8 cellular contexts compared by ENCODE assay signal in the genomic region with DNA sequence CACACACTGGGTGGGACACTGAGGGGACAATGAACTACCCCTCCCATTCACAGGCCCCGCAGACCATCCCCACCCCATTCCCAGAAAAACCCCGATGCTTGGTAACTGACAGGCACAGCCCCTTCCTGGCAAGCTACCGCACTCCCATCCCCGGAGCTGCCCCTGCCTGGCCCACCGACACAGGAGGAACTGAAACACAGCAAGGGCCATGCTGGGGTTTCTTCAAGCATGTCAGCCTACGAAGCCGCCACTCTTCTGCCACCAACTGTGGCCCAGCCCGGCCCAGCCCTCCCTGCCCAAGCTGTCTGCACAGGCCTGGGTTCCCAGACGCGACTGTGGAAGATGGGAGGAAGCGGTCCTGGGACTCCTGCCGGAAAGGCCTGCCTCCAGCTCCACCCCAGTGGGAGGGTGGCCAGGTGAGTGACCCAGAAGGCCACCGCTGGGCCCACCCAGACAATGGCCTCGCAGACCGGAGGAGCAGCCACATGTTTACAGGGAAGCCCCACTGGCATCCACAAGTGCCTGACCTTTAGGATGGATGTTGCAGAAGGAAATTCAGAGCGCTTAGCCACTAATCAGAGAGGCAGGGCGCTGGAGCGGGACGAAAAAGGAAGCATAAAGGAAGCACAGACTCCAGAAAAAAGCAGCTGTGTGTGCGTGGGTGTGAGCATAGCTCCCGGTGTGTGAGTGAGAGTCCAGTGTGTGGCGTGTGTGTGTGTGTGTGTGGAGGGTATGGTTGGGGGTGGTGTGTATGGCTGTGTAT. TPM values are rescaled to one million over a fixed set of nuclear protein-coding genes. Genes with fewer than 3 reads are reported as not detected.
DNase-seq lines count a peak whose midpoint lies in the region; ATAC-seq and TF ChIP-seq lines count a peak whose summit lies in the region.

No MANE protein-coding gene starts in this region.

- no peak overlapping the region for H3K18ac ChIP-seq in IMR-90 (ENCODE audit: low read depth, low read length)

- no peak for TF ChIP-seq RAD21 in IMR-90 (IDR thresholded peaks at IDR 0.05; ENCODE audit: low read length)

- H3K4me1 ChIP-seq in IMR-90 (ENCODE audit: control insufficient read depth, insufficient read depth, low read length) = peaks cover 6% of the 10 kb centered on the region; the same call in 1 of the 2 replicates
- peaks cover 2 to 30% of the 10 kb centered on the region in 2 donors for H3K4me1 ChIP-seq in mucosa of rectum (ENCODE audit: control insufficient read depth in 2 of 2, insufficient read depth in 2 of 2, low read length in 2 of 2)

- WGBS in IMR-90 (ENCODE audit: extremely low coverage in 2 of 2, insufficient read length in 1 of 2), 2 experiments = 97% methylated on average over 5 of the region's 22 CpGs; no CpG with 5 or more reads in 1 of the 2 experiments

- H2AK9ac ChIP-seq in IMR-90 (replicated peaks; ENCODE audit: low read depth, low read length, poor library complexity) = no peak overlapping the region

- no peak overlapping the region for H4K91ac ChIP-seq in IMR-90 (ENCODE audit: insufficient read depth, low read depth, low read length)

- H3K9me3 ChIP-seq in IMR-90 (ENCODE audit: control insufficient read depth, insufficient read depth, low read length) (no peaks in the 10 kb centered on the region), mucosa of rectum (ENCODE audit: control insufficient read depth in 2 of 2, low read length in 2 of 2) (no peaks in the 10 kb centered on the region)

- H4K8ac ChIP-seq in IMR-90 (ENCODE audit: low read depth in 2 of 2, low read length in 2 of 2) = 0 out of 4 replicates have a peak overlapping the region, but pooled peaks of 1 of the 2 experiments have one; percentile 51

- H4K5ac ChIP-seq in IMR-90 (ENCODE audit: low read depth, low read length) = no peak overlapping the region

- H3K36me3 ChIP-seq in IMR-90 (ENCODE audit: control insufficient read depth, insufficient read depth, low read length) (peaks cover 7% of the 10 kb centered on the region; the same call in 1 of the 2 replicates), mucosa of rectum (ENCODE audit: control insufficient read depth in 2 of 2, insufficient read depth in 2 of 2, low read length in 2 of 2) (no peaks in the 10 kb centered on the region)

- no peak overlapping the region for H2BK20ac ChIP-seq in IMR-90 (ENCODE audit: low read depth, low read length)

- H3K9ac ChIP-seq in IMR-90 (ENCODE audit: low read depth, low read length) (no peak overlapping the region), mucosa of rectum (ENCODE audit: low read depth in 1 of 2, low read length in 2 of 2) (peak overlapping the region in 1 of 2 donors; percentile 5)

- H2BK5ac ChIP-seq in IMR-90 (ENCODE audit: low read depth, low read length, poor library complexity, severe bottlenecking) = no peak overlapping the region

- peak overlapping the region; percentile 0; the same call in 1 of the 2 replicates for H3K4ac ChIP-seq in IMR-90 (ENCODE audit: low read depth, low read length)

- H3K56ac ChIP-seq in IMR-90 (ENCODE audit: extremely low read depth, insufficient read depth, low read length) = no peak overlapping the region

- no peak overlapping the region for H3K23ac ChIP-seq in IMR-90 (ENCODE audit: low read depth, low read length)

- in situ Hi-C loops in IMR-90 (cut with MboI; ENCODE audit: low sequenced_read_pairs) = no loop called here

- H2AFZ ChIP-seq in IMR-90 (replicated peaks; ENCODE audit: low read length, poor library complexity) = no peak overlapping the region

- no TSS peak for BruUV-seq in IMR-90 (replicated peaks; lab: Mats Ljungman, UMichigan)

- H3K4me2 ChIP-seq in IMR-90 (ENCODE audit: low read depth, low read length) = no peak overlapping the region

- no peak overlapping the region for H2BK15ac ChIP-seq in IMR-90 (ENCODE audit: low read depth, low read length)

- dilution Hi-C loops in IMR-90 (cut with HindIII; ENCODE audit: low sequenced_read_pairs, unreplicated experiment) = no loop called here

- no peaks in the 10 kb centered on the region for H4K20me1 ChIP-seq in IMR-90 (ENCODE audit: insufficient read depth, low read length)

- DNase-seq in IMR-90 (no peak), NCI-H146 (lab: John Stamatoyannopoulos, UW) (no peak), HuH-7 (ENCODE audit: low spot score) (no peak), NCI-H1105 (lab: John Stamatoyannopoulos, UW) (no peak)

- peak; percentile 37 for ATAC-seq in GM19328 (IDR thresholded peaks at IDR 0.05; ENCODE audit: unreplicated experiment)
- no peak for ATAC-seq in IMR-90 (ENCODE audit: low read depth)
- ATAC-seq in HG02938 (IDR thresholded peaks at IDR 0.05; ENCODE audit: unreplicated experiment) = no peak

- intact Hi-C loops in IMR-90 (cut with micrococcal nuclease) = no loop called here

- H3K27me3 ChIP-seq in IMR-90 (ENCODE audit: control insufficient read depth, insufficient read depth, low read length) (no peaks in the 10 kb centered on the region), mucosa of rectum (ENCODE audit: control insufficient read depth in 2 of 2, insufficient read depth in 2 of 2, low read length in 2 of 2) (no peaks in the 10 kb centered on the region)

- H3K4me3 ChIP-seq in IMR-90 (ENCODE audit: insufficient read depth, low read depth, low read length) (no peak overlapping the region), mucosa of rectum (ENCODE audit: low read length in 2 of 2) (peak overlapping the region in 1 of 2 donors; percentile 53)

- H2AK5ac ChIP-seq in IMR-90 (ENCODE audit: low read depth, low read length) = peak overlapping the region; percentile 16; the same call in 1 of the 2 replicates

- H3K9me1 ChIP-seq in IMR-90 (ENCODE audit: insufficient read depth, low read length) = peaks cover 6% of the 10 kb centered on the region

- no peak for TF ChIP-seq POLR2A in IMR-90 (IDR thresholded peaks at IDR 0.05; ENCODE audit: low read depth, low read length)

- H3K14ac ChIP-seq in IMR-90 (replicated peaks; ENCODE audit: low read depth, low read length) = 0 out of 2 replicates have a peak overlapping the region, but pooled peaks have one; percentile 48

- H3K27ac ChIP-seq in IMR-90 (ENCODE audit: insufficient read depth, low read length) = no peak overlapping the region
- peak overlapping the region; percentile 81 for H3K27ac ChIP-seq in angular gyrus (ENCODE audit: low read depth, low read length)
- H3K27ac ChIP-seq in mucosa of rectum (ENCODE audit: low read depth in 2 of 2, low read length in 2 of 2) = peak overlapping the region; percentile 76 to 90

- H3K79me1 ChIP-seq in IMR-90 (ENCODE audit: low read depth in 1 of 2, low read length in 2 of 2) = peaks cover 0 to 11% of the 10 kb centered on the region in 2 experiments; a peak in 1 of 4 replicates

- no peak for TF ChIP-seq CTCF in IMR-90 (conservative IDR thresholded peaks at IDR 0.05; ENCODE audit: low read depth, low read length)

- no peak overlapping the region for H2BK120ac ChIP-seq in IMR-90 (ENCODE audit: low read depth, low read length)

- CTCF ChIA-PET in IMR-90 (lab: Yijun Ruan, JAX) = interaction anchor here (0.5 kb wide), 1 partner anchor 226 kb away, joined by 3 read pairs; no protein-coding TSS in a partner anchor

- POLR2A ChIA-PET in IMR-90 (lab: Charles Lee; ENCODE audit: unreplicated experiment) = no interaction called here

TF ChIP-seq in IMR-90, 13 proteins besides CTCF, POLR2A, EP300 and RAD21:
- TF ChIP-seq FOS (IDR thresholded peaks at IDR 0.05; ENCODE audit: low read depth, low read length) (no peak), BHLHE40 (IDR thresholded peaks at IDR 0.05; ENCODE audit: low read depth, low read length) (no peak), CHD1 (IDR thresholded peaks at IDR 0.05; ENCODE audit: low read depth, low read length) (no peak), NFE2L2 (IDR thresholded peaks at IDR 0.05; ENCODE audit: low read depth, low read length) (no peak), MAFK (IDR thresholded peaks at IDR 0.05; ENCODE audit: low read depth, low read length) (no peak), CEBPB (IDR thresholded peaks at IDR 0.05; ENCODE audit: low read depth, low read length) (no peak), SMC3 (IDR thresholded peaks at IDR 0.05; ENCODE audit: low read depth, low read length) (no peak), RFX5 (IDR thresholded peaks at IDR 0.05; ENCODE audit: low read depth, low read length) (no peak), ELK1 (IDR thresholded peaks at IDR 0.05; ENCODE audit: borderline replicate concordance, low read depth, low read length) (no peak), RCOR1 (IDR thresholded peaks at IDR 0.05; ENCODE audit: insufficient replicate concordance, low read length) (no peak)
- TF ChIP-seq, protein P1, sequence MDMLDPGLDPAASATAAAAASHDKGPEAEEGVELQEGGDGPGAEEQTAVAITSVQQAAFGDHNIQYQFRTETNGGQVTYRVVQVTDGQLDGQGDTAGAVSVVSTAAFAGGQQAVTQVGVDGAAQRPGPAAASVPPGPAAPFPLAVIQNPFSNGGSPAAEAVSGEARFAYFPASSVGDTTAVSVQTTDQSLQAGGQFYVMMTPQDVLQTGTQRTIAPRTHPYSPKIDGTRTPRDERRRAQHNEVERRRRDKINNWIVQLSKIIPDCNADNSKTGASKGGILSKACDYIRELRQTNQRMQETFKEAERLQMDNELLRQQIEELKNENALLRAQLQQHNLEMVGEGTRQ (IDR thresholded peaks at IDR 0.05; ENCODE audit: low read depth, low read length) = no peak

RNA-seq across cellular contexts. Expression of gene RASSF2, which starts 10.2 kb away (rescaled TPM):
- total RNA-seq in IMR-90 (2012; rRNA removed) = 4.2 and 4.5 TPM in 2 replicates
- polyA plus RNA-seq in IMR-90 (2012; rRNA removed) = 1.5 and 2.0 TPM in 2 replicates
- polyA plus RNA-seq in IMR-90 (2012; cell fraction: cytosol; rRNA removed) = 0.73 and 1.1 TPM in 2 replicates
- 0.39 and 1.7 TPM in 2 replicates for polyA plus RNA-seq in IMR-90 (2012; cell fraction: nucleus; rRNA removed; ENCODE audit: low replicate concordance)
